Comparison of ENCODE assay signal across 19 cellular contexts in genomic region chr9:126378761-126379160, GRCh38.
"Had no signal": no experiment of that assay in that cellular context is flagged by ENCODE, and none has a peak within 500 bp of the region (broad histone marks: within the 10 kb centered on the region; RNA-seq: fewer than 3 reads in every experiment).

No MANE protein-coding gene starts in this region.

- H3K9me3 Mint-ChIP-seq: activated CD8-positive, alpha-beta T cell treated with anti-CD3 and anti-CD28 coated beads for 36 hours; activated T-cell treated with anti-CD3 and anti-CD28 coated beads, Interleukin-2, amount 50 U/mL, for 72 hours; stimulated activated naive CD8-positive, alpha-beta T cell treated with anti-CD3 and anti-CD28 coated beads, Interleukin-15, amount 100 ng/mL, for 72 hours; T-helper 2 cell treated with Interferon-gamma antibody and Interleukin-4, amounts not matched to agents 5 μg/mL and 100 μg/mL, for 36 hours; WTC11 had no signal

- H3K4me3 Mint-ChIP-seq: activated CD8-positive, alpha-beta T cell treated with anti-CD3 and anti-CD28 coated beads for 36 hours; activated naive CD8-positive, alpha-beta T cell; activated T-cell treated with anti-CD3 and anti-CD28 coated beads, Interleukin-2, amount 50 U/mL, for 72 hours; stimulated activated naive CD8-positive, alpha-beta T cell treated with anti-CD3 and anti-CD28 coated beads, Interleukin-15, amount 100 ng/mL, for 72 hours; T-helper 2 cell treated with Interferon-gamma antibody and Interleukin-4, amounts not matched to agents 5 μg/mL and 100 μg/mL, for 36 hours; WTC11 had no signal

- H3K27me3 ChIP-seq: gastrocnemius medialis, heart left ventricle, right atrium auricular region had no signal

- DNase-seq: activated CD4-positive, alpha-beta T cell treated with anti-CD3 and anti-CD28 coated beads for 4 hours; activated CD8-positive, alpha-beta memory T cell treated with anti-CD3 and anti-CD28 coated beads, Interleukin-2, amount 50 U/mL, for 48 hours; activated CD8-positive, alpha-beta T cell treated with anti-CD3 and anti-CD28 coated beads for 36 hours; activated gamma-delta T cell treated with Interleukin-2 at 50 U/mL for 16 hours; activated T-cell treated with anti-CD3 and anti-CD28 coated beads, Interleukin-2, amount 50 U/mL, for 72 hours; gastrocnemius medialis; heart left ventricle; kidney; left ventricle myocardium inferior; stimulated activated CD4-positive, alpha-beta T cell treated with anti-CD3 and anti-CD28 coated beads, Interleukin-2, amount 100 ng/mL, for 24 hours; stimulated activated naive CD8-positive, alpha-beta T cell treated with anti-CD3 and anti-CD28 coated beads, Interleukin-15, amount 100 ng/mL, for 72 hours had no signal

- H3K4me3 ChIP-seq: gastrocnemius medialis, heart left ventricle, left ventricle myocardium inferior, prostate gland, right atrium auricular region, thoracic aorta had no signal

- H3K27ac ChIP-seq: gastrocnemius medialis, heart left ventricle, left ventricle myocardium inferior, prostate gland, right atrium auricular region, thoracic aorta had no signal

- H3K36me3 ChIP-seq: prostate gland, right atrium auricular region, thoracic aorta had no signal

- H3K36me3 Mint-ChIP-seq: WTC11 had no signal

- H3K4me1 ChIP-seq: prostate gland had no signal

- FAIRE-seq: colon, kidney had no signal

- H3K27ac Mint-ChIP-seq: activated CD8-positive, alpha-beta T cell treated with anti-CD3 and anti-CD28 coated beads for 36 hours; activated naive CD8-positive, alpha-beta T cell; activated T-cell treated with anti-CD3 and anti-CD28 coated beads, Interleukin-2, amount 50 U/mL, for 72 hours; T-helper 2 cell treated with Interferon-gamma antibody and Interleukin-4, amounts not matched to agents 5 μg/mL and 100 μg/mL, for 36 hours; WTC11 had no signal

- H3K27me3 Mint-ChIP-seq: activated CD8-positive, alpha-beta T cell treated with anti-CD3 and anti-CD28 coated beads for 36 hours; activated naive CD8-positive, alpha-beta T cell; stimulated activated naive CD8-positive, alpha-beta T cell treated with anti-CD3 and anti-CD28 coated beads, Interleukin-15, amount 100 ng/mL, for 72 hours had no signal

- ATAC-seq: activated CD8-positive, alpha-beta T cell treated with anti-CD3 and anti-CD28 coated beads for 36 hours; activated T-cell treated with anti-CD3 and anti-CD28 coated beads, Interleukin-2, amount 50 U/mL, for 72 hours; esophagus mucosa; gastrocnemius medialis; heart left ventricle; stimulated activated naive CD8-positive, alpha-beta T cell treated with anti-CD3 and anti-CD28 coated beads, Interleukin-15, amount 100 ng/mL, for 72 hours; WTC11 had no signal

- H3K9me3 ChIP-seq: gastrocnemius medialis, heart left ventricle, left ventricle myocardium inferior, prostate gland, right atrium auricular region, thoracic aorta had no signal
